21 cellular contexts compared by ENCODE assay signal in genomic region chr1:215360021-215360420, GRCh38.
"Had no signal": no experiment of that assay in that cellular context is flagged by ENCODE, and none has a peak within 500 bp of the region (broad histone marks: within the 10 kb centered on the region; RNA-seq: fewer than 3 reads in every experiment).

No MANE protein-coding gene starts in this region.

- DNase-seq: IMR-90, Karpas-422, KG1, MG63, NCI-H1092, NCI-H1105 treated with DMSO at 0.1 percent for 48 hours, NCI-H1417 treated with DMSO at 0.1 percent for 48 hours, NCI-H146, NCI-H1694 treated with DMSO at 0.1 percent for 48 hours, NCI-H1930, NCI-H2081, NCI-H2171, NCI-H446, NCI-H510A, NCI-H524 treated with DMSO at 0.1 percent for 48 hours, NCI-H69, SHP77, SJCRH30 had no signal

- H3K27ac ChIP-seq: RWPE1, SJCRH30, SK-N-MC had no signal

- H3K36me3 ChIP-seq: MG63, SJCRH30 had no signal

- ATAC-seq: HepG2 had no signal

- H3K9me3 ChIP-seq: MG63, SJCRH30 had no signal

- H3K27me3 ChIP-seq: MG63, SJCRH30 had no signal

- H3K4me1 ChIP-seq: SJCRH30 had no signal

- H3K4me3 ChIP-seq: MG63, SJCRH30, SK-N-MC had no signal
